Comparison of ENCODE assay signal across 1 cellular context in the genomic region with DNA sequence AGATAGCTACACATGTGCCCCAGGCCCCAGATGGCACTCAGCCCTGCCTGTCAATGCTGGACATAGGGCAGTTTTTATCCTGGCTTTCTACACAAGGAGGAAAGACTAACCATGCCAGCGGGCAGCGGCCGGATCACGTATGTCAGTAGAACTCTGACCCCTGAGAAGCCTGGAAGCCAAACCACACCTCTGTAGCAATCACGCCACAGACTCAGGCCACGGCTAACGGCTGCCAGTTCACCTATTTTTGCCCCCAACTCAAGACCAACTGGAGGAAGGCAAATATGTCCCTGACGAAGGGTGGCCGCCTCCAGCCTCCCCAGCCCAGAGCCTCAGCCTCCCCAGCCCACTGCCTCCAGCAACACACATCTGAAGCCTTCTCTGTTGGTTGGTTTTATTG.
TF ChIP-seq lines count a peak whose summit lies in the region.

No MANE protein-coding gene starts in this region.

TF ChIP-seq in GM23338, 12 proteins besides CTCF, POLR2A, EP300 and RAD21 (continued from another document):
- TF ChIP-seq, protein P1, sequence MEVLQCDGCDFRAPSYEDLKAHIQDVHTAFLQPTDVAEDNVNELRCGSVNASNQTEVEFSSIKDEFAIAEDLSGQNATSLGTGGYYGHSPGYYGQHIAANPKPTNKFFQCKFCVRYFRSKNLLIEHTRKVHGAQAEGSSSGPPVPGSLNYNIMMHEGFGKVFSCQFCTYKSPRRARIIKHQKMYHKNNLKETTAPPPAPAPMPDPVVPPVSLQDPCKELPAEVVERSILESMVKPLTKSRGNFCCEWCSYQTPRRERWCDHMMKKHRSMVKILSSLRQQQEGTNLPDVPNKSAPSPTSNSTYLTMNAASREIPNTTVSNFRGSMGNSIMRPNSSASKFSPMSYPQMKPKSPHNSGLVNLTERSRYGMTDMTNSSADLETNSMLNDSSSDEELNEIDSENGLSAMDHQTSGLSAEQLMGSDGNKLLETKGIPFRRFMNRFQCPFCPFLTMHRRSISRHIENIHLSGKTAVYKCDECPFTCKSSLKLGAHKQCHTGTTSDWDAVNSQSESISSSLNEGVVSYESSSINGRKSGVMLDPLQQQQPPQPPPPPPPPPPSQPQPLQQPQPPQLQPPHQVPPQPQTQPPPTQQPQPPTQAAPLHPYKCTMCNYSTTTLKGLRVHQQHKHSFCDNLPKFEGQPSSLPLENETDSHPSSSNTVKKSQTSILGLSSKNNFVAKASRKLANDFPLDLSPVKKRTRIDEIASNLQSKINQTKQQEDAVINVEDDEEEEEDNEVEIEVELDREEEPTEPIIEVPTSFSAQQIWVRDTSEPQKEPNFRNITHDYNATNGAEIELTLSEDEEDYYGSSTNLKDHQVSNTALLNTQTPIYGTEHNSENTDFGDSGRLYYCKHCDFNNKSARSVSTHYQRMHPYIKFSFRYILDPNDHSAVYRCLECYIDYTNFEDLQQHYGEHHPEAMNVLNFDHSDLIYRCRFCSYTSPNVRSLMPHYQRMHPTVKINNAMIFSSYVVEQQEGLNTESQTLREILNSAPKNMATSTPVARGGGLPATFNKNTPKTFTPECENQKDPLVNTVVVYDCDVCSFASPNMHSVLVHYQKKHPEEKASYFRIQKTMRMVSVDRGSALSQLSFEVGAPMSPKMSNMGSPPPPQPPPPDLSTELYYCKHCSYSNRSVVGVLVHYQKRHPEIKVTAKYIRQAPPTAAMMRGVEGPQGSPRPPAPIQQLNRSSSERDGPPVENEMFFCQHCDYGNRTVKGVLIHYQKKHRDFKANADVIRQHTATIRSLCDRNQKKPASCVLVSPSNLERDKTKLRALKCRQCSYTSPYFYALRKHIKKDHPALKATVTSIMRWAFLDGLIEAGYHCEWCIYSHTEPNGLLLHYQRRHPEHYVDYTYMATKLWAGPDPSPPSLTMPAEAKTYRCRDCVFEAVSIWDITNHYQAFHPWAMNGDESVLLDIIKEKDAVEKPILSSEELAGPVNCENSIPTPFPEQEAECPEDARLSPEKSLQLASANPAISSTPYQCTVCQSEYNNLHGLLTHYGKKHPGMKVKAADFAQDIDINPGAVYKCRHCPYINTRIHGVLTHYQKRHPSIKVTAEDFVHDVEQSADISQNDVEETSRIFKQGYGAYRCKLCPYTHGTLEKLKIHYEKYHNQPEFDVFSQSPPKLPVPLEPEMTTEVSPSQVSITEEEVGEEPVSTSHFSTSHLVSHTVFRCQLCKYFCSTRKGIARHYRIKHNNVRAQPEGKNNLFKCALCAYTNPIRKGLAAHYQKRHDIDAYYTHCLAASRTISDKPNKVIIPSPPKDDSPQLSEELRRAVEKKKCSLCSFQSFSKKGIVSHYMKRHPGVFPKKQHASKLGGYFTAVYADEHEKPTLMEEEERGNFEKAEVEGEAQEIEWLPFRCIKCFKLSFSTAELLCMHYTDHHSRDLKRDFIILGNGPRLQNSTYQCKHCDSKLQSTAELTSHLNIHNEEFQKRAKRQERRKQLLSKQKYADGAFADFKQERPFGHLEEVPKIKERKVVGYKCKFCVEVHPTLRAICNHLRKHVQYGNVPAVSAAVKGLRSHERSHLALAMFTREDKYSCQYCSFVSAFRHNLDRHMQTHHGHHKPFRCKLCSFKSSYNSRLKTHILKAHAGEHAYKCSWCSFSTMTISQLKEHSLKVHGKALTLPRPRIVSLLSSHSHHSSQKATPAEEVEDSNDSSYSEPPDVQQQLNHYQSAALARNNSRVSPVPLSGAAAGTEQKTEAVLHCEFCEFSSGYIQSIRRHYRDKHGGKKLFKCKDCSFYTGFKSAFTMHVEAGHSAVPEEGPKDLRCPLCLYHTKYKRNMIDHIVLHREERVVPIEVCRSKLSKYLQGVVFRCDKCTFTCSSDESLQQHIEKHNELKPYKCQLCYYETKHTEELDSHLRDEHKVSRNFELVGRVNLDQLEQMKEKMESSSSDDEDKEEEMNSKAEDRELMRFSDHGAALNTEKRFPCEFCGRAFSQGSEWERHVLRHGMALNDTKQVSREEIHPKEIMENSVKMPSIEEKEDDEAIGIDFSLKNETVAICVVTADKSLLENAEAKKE (CRISPR knock-in tag; IDR thresholded peaks at IDR 0.05) = no peak
- no peak for TF ChIP-seq ZNF114 (CRISPR knock-in tag; IDR thresholded peaks at IDR 0.05)
- no peak for TF ChIP-seq NANOG (IDR thresholded peaks at IDR 0.05; ENCODE audit: borderline replicate concordance)
- TF ChIP-seq STAT1 (IDR thresholded peaks at IDR 0.05; ENCODE audit: unreplicated experiment) = no peak
- TF ChIP-seq, protein P2, sequence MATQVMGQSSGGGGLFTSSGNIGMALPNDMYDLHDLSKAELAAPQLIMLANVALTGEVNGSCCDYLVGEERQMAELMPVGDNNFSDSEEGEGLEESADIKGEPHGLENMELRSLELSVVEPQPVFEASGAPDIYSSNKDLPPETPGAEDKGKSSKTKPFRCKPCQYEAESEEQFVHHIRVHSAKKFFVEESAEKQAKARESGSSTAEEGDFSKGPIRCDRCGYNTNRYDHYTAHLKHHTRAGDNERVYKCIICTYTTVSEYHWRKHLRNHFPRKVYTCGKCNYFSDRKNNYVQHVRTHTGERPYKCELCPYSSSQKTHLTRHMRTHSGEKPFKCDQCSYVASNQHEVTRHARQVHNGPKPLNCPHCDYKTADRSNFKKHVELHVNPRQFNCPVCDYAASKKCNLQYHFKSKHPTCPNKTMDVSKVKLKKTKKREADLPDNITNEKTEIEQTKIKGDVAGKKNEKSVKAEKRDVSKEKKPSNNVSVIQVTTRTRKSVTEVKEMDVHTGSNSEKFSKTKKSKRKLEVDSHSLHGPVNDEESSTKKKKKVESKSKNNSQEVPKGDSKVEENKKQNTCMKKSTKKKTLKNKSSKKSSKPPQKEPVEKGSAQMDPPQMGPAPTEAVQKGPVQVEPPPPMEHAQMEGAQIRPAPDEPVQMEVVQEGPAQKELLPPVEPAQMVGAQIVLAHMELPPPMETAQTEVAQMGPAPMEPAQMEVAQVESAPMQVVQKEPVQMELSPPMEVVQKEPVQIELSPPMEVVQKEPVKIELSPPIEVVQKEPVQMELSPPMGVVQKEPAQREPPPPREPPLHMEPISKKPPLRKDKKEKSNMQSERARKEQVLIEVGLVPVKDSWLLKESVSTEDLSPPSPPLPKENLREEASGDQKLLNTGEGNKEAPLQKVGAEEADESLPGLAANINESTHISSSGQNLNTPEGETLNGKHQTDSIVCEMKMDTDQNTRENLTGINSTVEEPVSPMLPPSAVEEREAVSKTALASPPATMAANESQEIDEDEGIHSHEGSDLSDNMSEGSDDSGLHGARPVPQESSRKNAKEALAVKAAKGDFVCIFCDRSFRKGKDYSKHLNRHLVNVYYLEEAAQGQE (IDR thresholded peaks at IDR 0.05; ENCODE audit: unreplicated experiment) = no peak
- TF ChIP-seq EZH2 (IDR thresholded peaks at IDR 0.05; ENCODE audit: low read depth, unreplicated experiment) = no peak
- TF ChIP-seq POLR2AphosphoS5 (IDR thresholded peaks at IDR 0.05; ENCODE audit: low read depth) = no peak
- no peak for TF ChIP-seq JUNB (IDR thresholded peaks at IDR 0.05; ENCODE audit: unreplicated experiment)
- TF ChIP-seq ZNF331 (CRISPR knock-in tag; IDR thresholded peaks at IDR 0.05; ENCODE audit: low read depth) = no peak
- TF ChIP-seq CREB1 (CRISPR knock-in tag; IDR thresholded peaks at IDR 0.05; ENCODE audit: low read depth) = no peak
- no peak for TF ChIP-seq EZH2phosphoT487 (IDR thresholded peaks at IDR 0.05; ENCODE audit: unreplicated experiment)
